8 cellular contexts compared by ENCODE assay signal in the genomic region with DNA sequence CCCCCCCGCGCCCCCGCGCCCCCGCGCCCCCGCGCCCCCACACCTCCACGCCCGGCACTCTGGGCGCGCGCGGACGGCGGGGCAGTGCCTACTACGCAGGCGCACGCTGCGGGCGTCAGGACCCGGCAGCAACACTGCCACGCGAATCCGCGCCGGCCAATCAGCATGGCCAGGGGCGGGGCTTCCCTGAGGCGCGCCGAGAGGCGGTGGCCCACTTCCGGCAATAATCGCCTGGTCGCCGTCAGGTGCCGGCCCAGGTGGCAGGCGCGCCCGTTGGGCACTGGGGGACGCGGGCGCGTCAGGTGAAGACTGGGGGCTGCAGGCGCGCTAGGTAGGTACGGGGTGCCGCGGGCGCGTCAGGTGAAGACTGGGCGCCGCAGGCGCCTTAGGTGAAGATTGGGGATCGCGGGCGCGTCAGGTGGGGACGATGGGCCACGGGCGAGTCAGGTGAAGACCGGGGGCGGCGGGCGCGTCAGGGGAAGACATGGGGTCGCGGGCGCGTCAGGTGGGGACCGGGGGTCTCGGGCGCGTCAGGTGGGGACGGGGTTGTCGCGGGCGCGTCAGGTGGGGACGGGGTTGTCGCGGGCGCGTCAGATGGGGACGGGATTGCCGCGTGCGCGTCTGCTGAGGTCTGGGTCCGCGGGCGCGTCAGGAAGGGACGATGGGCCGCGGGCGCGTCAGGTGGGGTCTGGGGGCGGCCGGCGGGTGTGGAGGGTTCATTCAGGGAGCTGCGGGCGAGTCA.
A peak's percentile ranks its signal among the peaks of the same experiment; 100 is the strongest.
DNase-seq lines count a peak whose midpoint lies in the region; ATAC-seq and TF ChIP-seq lines count a peak whose summit lies in the region.

No MANE protein-coding gene starts in this region.

- H3K27me3 Mint-ChIP-seq in naive thymus-derived CD4-positive, alpha-beta T cell = peaks cover 0 to 18% (median 0%) of the 10 kb centered on the region in 5 donors
- H3K27me3 Mint-ChIP-seq in stimulated activated memory B cell treated with anti-CD40 and anti-IgM and Interleukin-4, amounts not matched to agents 10 μg/mL and 1 μg/mL and 100 μg/mL, for 72 hours = no peaks in the 10 kb centered on the region

- no peaks in the 10 kb centered on the region; the same call in none of the 2 replicates for H3K4me1 ChIP-seq in Panc1 (ENCODE audit: control insufficient read depth, insufficient read depth, low read length)
- peaks cover 4 to 11% of the 10 kb centered on the region in 2 donors for H3K4me1 ChIP-seq in naive thymus-derived CD4-positive, alpha-beta T cell (ENCODE audit: control insufficient read depth in 2 of 2, insufficient read depth in 2 of 2, low read length in 2 of 2)

- in situ Hi-C loops in Panc1 (cut with HindIII; ENCODE audit: low pct_unique_long_range_greater_than_20kb, low sequenced_read_pairs) = no loop called here

- ATAC-seq in GM21737 (IDR thresholded peaks at IDR 0.05; ENCODE audit: unreplicated experiment) = peak; percentile 79
- peak; percentile 99 for ATAC-seq in Panc1
- ATAC-seq in naive thymus-derived CD4-positive, alpha-beta T cell = peak; percentile 95
- peak; percentile 93 for ATAC-seq in stimulated activated memory B cell treated with anti-CD40 and anti-IgM and Interleukin-4, amounts not matched to agents 10 μg/mL and 1 μg/mL and 100 μg/mL, for 72 hours

- no peaks in the 10 kb centered on the region for H3K27me3 ChIP-seq in Panc1 (ENCODE audit: control insufficient read depth, insufficient read depth, low read length)
- no peaks in the 10 kb centered on the region for H3K27me3 ChIP-seq in naive thymus-derived CD4-positive, alpha-beta T cell (ENCODE audit: control insufficient read depth in 2 of 2, insufficient read depth in 2 of 2, low read length in 2 of 2)

- DNase-seq in DMS79 treated with DMSO at 0.1 percent for 48 hours (lab: John Stamatoyannopoulos, UW) (peak; percentile 75), KG1 (lab: John Stamatoyannopoulos, UW) (peak; percentile 40), Panc1 (ENCODE audit: low read depth, low spot score) (no peak), fibroblast of gingiva (ENCODE audit: low read depth) (peak; percentile 78)
- DNase-seq in activated T-cell treated with anti-CD3 and anti-CD28 coated beads, Interleukin-2, amount 50 U/mL, for 48 hours = peak; percentile 91 to 95
- peak; percentile 90 to 94 (median 92) for DNase-seq in naive thymus-derived CD4-positive, alpha-beta T cell

- POLR2A ChIA-PET in Panc1 (lab: Charles Lee) = no interaction called here
- POLR2A ChIA-PET in naive thymus-derived CD4-positive, alpha-beta T cell (lab: Charles Lee) = interaction anchor here (0.7 kb wide), 1 partner anchor 1125 kb away, joined by 4 read pairs; no protein-coding TSS in a partner anchor

- H3K9me3 ChIP-seq in Panc1 (ENCODE audit: control insufficient read depth, insufficient read depth, low read depth, low read length) = no peaks in the 10 kb centered on the region
- no peaks in the 10 kb centered on the region for H3K9me3 ChIP-seq in naive thymus-derived CD4-positive, alpha-beta T cell (ENCODE audit: control insufficient read depth in 2 of 3, low read length in 3 of 3)

- H3K9me3 Mint-ChIP-seq in naive thymus-derived CD4-positive, alpha-beta T cell = peaks cover 0 to 3% (median 0%) of the 10 kb centered on the region in 11 donors
- H3K9me3 Mint-ChIP-seq in stimulated activated memory B cell treated with anti-CD40 and anti-IgM and Interleukin-4, amounts not matched to agents 10 μg/mL and 1 μg/mL and 100 μg/mL, for 72 hours = no peaks in the 10 kb centered on the region

- peaks cover 27 to 57% (median 41%) of the 10 kb centered on the region in 7 donors for H3K4me1 Mint-ChIP-seq in naive thymus-derived CD4-positive, alpha-beta T cell
- H3K4me1 Mint-ChIP-seq in stimulated activated memory B cell treated with anti-CD40 and anti-IgM and Interleukin-4, amounts not matched to agents 10 μg/mL and 1 μg/mL and 100 μg/mL, for 72 hours = peaks cover 48% of the 10 kb centered on the region

- peak overlapping the region; percentile 81 to 99 (median 88) for H3K4me3 Mint-ChIP-seq in naive thymus-derived CD4-positive, alpha-beta T cell
- peak overlapping the region; percentile 90 for H3K4me3 Mint-ChIP-seq in stimulated activated memory B cell treated with anti-CD40 and anti-IgM and Interleukin-4, amounts not matched to agents 10 μg/mL and 1 μg/mL and 100 μg/mL, for 72 hours

- intact Hi-C loops in Panc1 (cut with micrococcal nuclease; ENCODE audit: unreplicated experiment) = no loop called here
- intact Hi-C loops in naive thymus-derived CD4-positive, alpha-beta T cell (cut with micrococcal nuclease) = loop anchor here (1.0 to 5.0 kb wide), 4 partner anchors 57 to 208 kb away; no protein-coding TSS in a partner anchor

- CTCF ChIA-PET in Panc1 (lab: Charles Lee) = no interaction called here
- CTCF ChIA-PET in naive thymus-derived CD4-positive, alpha-beta T cell (lab: Charles Lee) = no interaction called here

- peak overlapping the region; percentile 52 to 72 for H3K4me3 ChIP-seq in Panc1 (ENCODE audit: low read depth in 2 of 2, low read length in 2 of 2)
- H3K4me3 ChIP-seq in naive thymus-derived CD4-positive, alpha-beta T cell (ENCODE audit: low read length) = peak overlapping the region; percentile 55

- peak overlapping the region; percentile 61 to 93 (median 89) for H3K27ac Mint-ChIP-seq in naive thymus-derived CD4-positive, alpha-beta T cell
- H3K27ac Mint-ChIP-seq in stimulated activated memory B cell treated with anti-CD40 and anti-IgM and Interleukin-4, amounts not matched to agents 10 μg/mL and 1 μg/mL and 100 μg/mL, for 72 hours = peak overlapping the region; percentile 95

- peaks cover 0 to 4% (median 0%) of the 10 kb centered on the region in 5 donors for H3K36me3 Mint-ChIP-seq in naive thymus-derived CD4-positive, alpha-beta T cell
- H3K36me3 Mint-ChIP-seq in stimulated activated memory B cell treated with anti-CD40 and anti-IgM and Interleukin-4, amounts not matched to agents 10 μg/mL and 1 μg/mL and 100 μg/mL, for 72 hours = peaks cover 6% of the 10 kb centered on the region

- no peak for TF ChIP-seq CTCF in Panc1 (IDR thresholded peaks at IDR 0.05)

- no peak overlapping the region for H3K27ac ChIP-seq in Panc1 (ENCODE audit: low read length)
- H3K27ac ChIP-seq in naive thymus-derived CD4-positive, alpha-beta T cell (ENCODE audit: low read depth, low read length) = peak overlapping the region; percentile 75

- no peaks in the 10 kb centered on the region for H3K36me3 ChIP-seq in Panc1 (ENCODE audit: control insufficient read depth, insufficient read depth, low read length)
- peaks cover 0 to 4% (median 0%) of the 10 kb centered on the region in 3 experiments for H3K36me3 ChIP-seq in naive thymus-derived CD4-positive, alpha-beta T cell (ENCODE audit: control insufficient read depth in 2 of 3, insufficient read depth in 3 of 3, low read length in 3 of 3)

- no TSS peak for BruUV-seq in Panc1 (replicated peaks; lab: Mats Ljungman, UMichigan)
